Comparison of ENCODE assay signal across 8 cellular contexts in genomic region chr5:181189962-181190710, GRCh38.
DNase-seq lines count a peak whose midpoint lies in the region; ATAC-seq and TF ChIP-seq lines count a peak whose summit lies in the region.

No MANE protein-coding gene starts in this region.

- H3K4me2 ChIP-seq in Loucy (ENCODE audit: low read depth, low read length, poor library complexity, severe bottlenecking), result peak overlapping the region; percentile 93

- no peaks in the 10 kb centered on the region for H3K79me2 ChIP-seq in Loucy (ENCODE audit: insufficient read depth, low read length)

- H3K27ac ChIP-seq in tibial artery, result peak overlapping the region; percentile 93 to 96

- no peaks in the 10 kb centered on the region for H3F3A ChIP-seq in Loucy (ENCODE audit: low read depth)

- intact Hi-C loops in tibial artery (cut with DNase I; ENCODE audit: low total_unique reads), result loop anchor here (2.0 to 10.0 kb wide), 4 partner anchors 17 to 385 kb away; partner anchors contain the start of genes MGAT1, TRIM41 and TRIM52

- no peak for ATAC-seq in memory B cell (ENCODE audit: low read depth)
- no peak for ATAC-seq in GM18861 (IDR thresholded peaks at IDR 0.05; ENCODE audit: unreplicated experiment)
- ATAC-seq in HG03025 (IDR thresholded peaks at IDR 0.05; ENCODE audit: low FRiP score, unreplicated experiment), result no peak

- peak overlapping the region; percentile 100 for H3K27ac Mint-ChIP-seq in memory B cell

- H3K9ac ChIP-seq in Loucy (ENCODE audit: low read depth, low read length, poor library complexity, severe bottlenecking), result peak overlapping the region; percentile 92

- in situ Hi-C loops in astrocyte of the spinal cord (cut with HindIII; ENCODE audit: low sequenced_read_pairs), result no loop called here

- no peak for TF ChIP-seq CTCF in AG09309 (IDR thresholded peaks at IDR 0.05; ENCODE audit: control insufficient read depth, insufficient read depth, low read depth, low read length, missing control alignments)
- TF ChIP-seq CTCF in Loucy (conservative IDR thresholded peaks at IDR 0.05; ENCODE audit: low read length), result no peak
- TF ChIP-seq CTCF in astrocyte of the spinal cord (IDR thresholded peaks at IDR 0.05; ENCODE audit: low read depth, low read length), result no peak
- TF ChIP-seq CTCF in tibial artery (IDR thresholded peaks at IDR 0.05), result no peak

- peaks cover 7% of the 10 kb centered on the region for H3K4me1 ChIP-seq in Loucy (ENCODE audit: insufficient read depth, low read length, poor library complexity, severe bottlenecking)
- peaks cover 0 to 17% (median 9%) of the 10 kb centered on the region in 4 donors for H3K4me1 ChIP-seq in tibial artery

- H3K36me3 ChIP-seq in Loucy (ENCODE audit: insufficient read depth, low read length) (no peaks in the 10 kb centered on the region), tibial artery (no peaks in the 10 kb centered on the region)

- H3K9me3 ChIP-seq in Loucy (ENCODE audit: insufficient read depth, low read depth, low read length) (no peaks in the 10 kb centered on the region), tibial artery (no peaks in the 10 kb centered on the region)

- no peak for DNase-seq in AG09309 (ENCODE audit: low read depth)
- no peak for DNase-seq in astrocyte of the spinal cord (ENCODE audit: low read depth, low spot score)
- DNase-seq in memory B cell (ENCODE audit: low spot score in 2 of 2), result peak in 1 of 2 donors; percentile 56
- peak; percentile 35 to 73 for DNase-seq in tibial artery
- DNase-seq in NCI-H1436 (lab: John Stamatoyannopoulos, UW), result no peak

- H4K20me1 ChIP-seq in Loucy (ENCODE audit: insufficient read depth, low read length, poor library complexity, severe bottlenecking), result no peaks in the 10 kb centered on the region

- H3K27me3 ChIP-seq in Loucy (ENCODE audit: insufficient read depth, low read length, poor library complexity, severe bottlenecking) (no peaks in the 10 kb centered on the region), tibial artery (no peaks in the 10 kb centered on the region)

- peak overlapping the region; percentile 64 for H2AFZ ChIP-seq in Loucy (ENCODE audit: low read length)

- H3K27me3 Mint-ChIP-seq in memory B cell, result no peaks in the 10 kb centered on the region

- no peaks in the 10 kb centered on the region for H3K9me2 ChIP-seq in Loucy (replicated peaks; ENCODE audit: low read depth, low read length)

- no peaks in the 10 kb centered on the region for H3K9me3 Mint-ChIP-seq in memory B cell

- H3K4me3 Mint-ChIP-seq in memory B cell, result peak overlapping the region; percentile 96

- peaks cover 39% of the 10 kb centered on the region for H3K4me1 Mint-ChIP-seq in memory B cell

- H3K36me3 Mint-ChIP-seq in memory B cell, result no peaks in the 10 kb centered on the region

- H3K4me3 ChIP-seq in AG09309 (ENCODE audit: control insufficient read depth, low read depth, low read length), result peak overlapping the region; percentile 78
- peak overlapping the region; percentile 95 for H3K4me3 ChIP-seq in Loucy (ENCODE audit: low read length, poor library complexity, severe bottlenecking)
- H3K4me3 ChIP-seq in astrocyte of the spinal cord (ENCODE audit: low read depth, low read length), result peak overlapping the region; percentile 79
- H3K4me3 ChIP-seq in tibial artery, result peak overlapping the region; percentile 93 to 96

Comparison
In these comparisons a context has a peak if more than half of its experiments do, and no peak if none do; other contexts are left out.
1. DNase-seq: peak in tibial artery (2 of 2); none in AG09309 (single experiment), astrocyte of the spinal cord (single experiment) and NCI-H1436 (single experiment).
2. Peak in every context shown above with its lines, with median percentiles within 50 percentile points of each other: H3K4me3 ChIP-seq.